Comparison of ENCODE assay signal across 1 cellular context in genomic region chr17:30477083-30477757, GRCh38.
A peak's percentile ranks its signal among the peaks of the same experiment; 100 is the strongest.
TF ChIP-seq lines count a peak whose summit lies in the region.

Gene GOSR1, plus strand, starts transcription at chr17:30477408. Its CDS starts 26 bp downstream, at chr17:30477434.

TF ChIP-seq in HepG2, 621 proteins besides CTCF, POLR2A, EP300 and RAD21 (continued from another document and continues in another):
- TF ChIP-seq TERF1 (CRISPR knock-in tag; IDR thresholded peaks at IDR 0.05) (no peak), IRF1 (CRISPR knock-in tag; IDR thresholded peaks at IDR 0.05; ENCODE audit: low read depth) (no peak), EHMT2 (IDR thresholded peaks at IDR 0.05; ENCODE audit: borderline replicate concordance, low read depth, low read length) (peak; percentile 64; the same call in 1 of the 2 replicates), ZNF124 (CRISPR knock-in tag; IDR thresholded peaks at IDR 0.05) (peak; percentile 70), ZMYM2 (CRISPR knock-in tag; IDR thresholded peaks at IDR 0.05) (no peak), MAFK (conservative IDR thresholded peaks at IDR 0.05 in 1 of 2, IDR thresholded peaks at IDR 0.05 in 1 of 2; ENCODE audit: low read length in 2 of 2) (no peak), MTF1 (CRISPR knock-in tag; IDR thresholded peaks at IDR 0.05) (0 out of 2 replicates have a peak, but pooled peaks have one; percentile 41), ZNF432 (CRISPR knock-in tag; IDR thresholded peaks at IDR 0.05; ENCODE audit: borderline replicate concordance) (no peak), CENPX (CRISPR knock-in tag; IDR thresholded peaks at IDR 0.05) (no peak), ZNF572 (CRISPR knock-in tag; IDR thresholded peaks at IDR 0.05) (peak; percentile 98), SSRP1 (CRISPR knock-in tag; IDR thresholded peaks at IDR 0.05) (no peak; the same call in 1 of the 2 replicates), ZFP36L2 (CRISPR knock-in tag; IDR thresholded peaks at IDR 0.05) (no peak; the same call in 1 of the 2 replicates), ZNF382 (CRISPR knock-in tag; IDR thresholded peaks at IDR 0.05; ENCODE audit: borderline replicate concordance) (no peak), ZNF576 (CRISPR knock-in tag; IDR thresholded peaks at IDR 0.05) (no peak), PRDM4 (CRISPR knock-in tag; IDR thresholded peaks at IDR 0.05; ENCODE audit: borderline replicate concordance) (no peak), MIXL1 (CRISPR knock-in tag; IDR thresholded peaks at IDR 0.05) (peak; percentile 95), ZFP1 (CRISPR knock-in tag; IDR thresholded peaks at IDR 0.05) (peak; percentile 84), ZNF879 (CRISPR knock-in tag; IDR thresholded peaks at IDR 0.05) (peak; percentile 78; the same call in 1 of the 2 replicates), BCLAF1 (IDR thresholded peaks at IDR 0.05) (no peak), ZBTB38 (CRISPR knock-in tag; IDR thresholded peaks at IDR 0.05) (peak; percentile 83), ZNF160 (CRISPR knock-in tag; IDR thresholded peaks at IDR 0.05) (peak; percentile 92), ZNF264 (CRISPR knock-in tag; IDR thresholded peaks at IDR 0.05) (peak; percentile 91), ZNF18 (CRISPR knock-in tag; IDR thresholded peaks at IDR 0.05; ENCODE audit: insufficient replicate concordance) (peak; percentile 63), ZNF580 (CRISPR knock-in tag; IDR thresholded peaks at IDR 0.05; ENCODE audit: borderline replicate concordance, low read depth) (peak; percentile 90), ZNF224 (CRISPR knock-in tag; IDR thresholded peaks at IDR 0.05) (peak; percentile 56; the same call in 1 of the 2 replicates), TCF12 (IDR thresholded peaks at IDR 0.05) (no peak), TCF12 (CRISPR knock-in tag; IDR thresholded peaks at IDR 0.05) (no peak), ZNF788 (CRISPR knock-in tag; IDR thresholded peaks at IDR 0.05; ENCODE audit: borderline replicate concordance) (peak; percentile 88; the same call in 1 of the 2 replicates), TIGD3 (CRISPR knock-in tag; IDR thresholded peaks at IDR 0.05; ENCODE audit: borderline replicate concordance) (no peak), ZC3H4 (CRISPR knock-in tag; IDR thresholded peaks at IDR 0.05; ENCODE audit: borderline replicate concordance) (no peak), ZNF20 (CRISPR knock-in tag; IDR thresholded peaks at IDR 0.05) (0 out of 2 replicates have a peak, but pooled peaks have one; percentile 38), ZNF30 (CRISPR knock-in tag; IDR thresholded peaks at IDR 0.05) (no peak), ZSCAN22 (CRISPR knock-in tag; IDR thresholded peaks at IDR 0.05) (no peak), ZNF335 (CRISPR knock-in tag; IDR thresholded peaks at IDR 0.05) (peak; percentile 78), ZNF660 (CRISPR knock-in tag; IDR thresholded peaks at IDR 0.05; ENCODE audit: borderline replicate concordance, low read depth) (no peak), ZNF737 (CRISPR knock-in tag; IDR thresholded peaks at IDR 0.05; ENCODE audit: borderline replicate concordance) (no peak), SNAPC2 (CRISPR knock-in tag; IDR thresholded peaks at IDR 0.05) (peak; percentile 52; the same call in 1 of the 2 replicates)
- TF ChIP-seq, protein P1, sequence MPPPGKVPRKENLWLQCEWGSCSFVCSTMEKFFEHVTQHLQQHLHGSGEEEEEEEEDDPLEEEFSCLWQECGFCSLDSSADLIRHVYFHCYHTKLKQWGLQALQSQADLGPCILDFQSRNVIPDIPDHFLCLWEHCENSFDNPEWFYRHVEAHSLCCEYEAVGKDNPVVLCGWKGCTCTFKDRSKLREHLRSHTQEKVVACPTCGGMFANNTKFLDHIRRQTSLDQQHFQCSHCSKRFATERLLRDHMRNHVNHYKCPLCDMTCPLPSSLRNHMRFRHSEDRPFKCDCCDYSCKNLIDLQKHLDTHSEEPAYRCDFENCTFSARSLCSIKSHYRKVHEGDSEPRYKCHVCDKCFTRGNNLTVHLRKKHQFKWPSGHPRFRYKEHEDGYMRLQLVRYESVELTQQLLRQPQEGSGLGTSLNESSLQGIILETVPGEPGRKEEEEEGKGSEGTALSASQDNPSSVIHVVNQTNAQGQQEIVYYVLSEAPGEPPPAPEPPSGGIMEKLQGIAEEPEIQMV (CRISPR knock-in tag; IDR thresholded peaks at IDR 0.05; ENCODE audit: low read depth), result peak; percentile 69; the same call in 1 of the 2 replicates
- TF ChIP-seq, protein P2, sequence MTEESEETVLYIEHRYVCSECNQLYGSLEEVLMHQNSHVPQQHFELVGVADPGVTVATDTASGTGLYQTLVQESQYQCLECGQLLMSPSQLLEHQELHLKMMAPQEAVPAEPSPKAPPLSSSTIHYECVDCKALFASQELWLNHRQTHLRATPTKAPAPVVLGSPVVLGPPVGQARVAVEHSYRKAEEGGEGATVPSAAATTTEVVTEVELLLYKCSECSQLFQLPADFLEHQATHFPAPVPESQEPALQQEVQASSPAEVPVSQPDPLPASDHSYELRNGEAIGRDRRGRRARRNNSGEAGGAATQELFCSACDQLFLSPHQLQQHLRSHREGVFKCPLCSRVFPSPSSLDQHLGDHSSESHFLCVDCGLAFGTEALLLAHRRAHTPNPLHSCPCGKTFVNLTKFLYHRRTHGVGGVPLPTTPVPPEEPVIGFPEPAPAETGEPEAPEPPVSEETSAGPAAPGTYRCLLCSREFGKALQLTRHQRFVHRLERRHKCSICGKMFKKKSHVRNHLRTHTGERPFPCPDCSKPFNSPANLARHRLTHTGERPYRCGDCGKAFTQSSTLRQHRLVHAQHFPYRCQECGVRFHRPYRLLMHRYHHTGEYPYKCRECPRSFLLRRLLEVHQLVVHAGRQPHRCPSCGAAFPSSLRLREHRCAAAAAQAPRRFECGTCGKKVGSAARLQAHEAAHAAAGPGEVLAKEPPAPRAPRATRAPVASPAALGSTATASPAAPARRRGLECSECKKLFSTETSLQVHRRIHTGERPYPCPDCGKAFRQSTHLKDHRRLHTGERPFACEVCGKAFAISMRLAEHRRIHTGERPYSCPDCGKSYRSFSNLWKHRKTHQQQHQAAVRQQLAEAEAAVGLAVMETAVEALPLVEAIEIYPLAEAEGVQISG (CRISPR knock-in tag; IDR thresholded peaks at IDR 0.05), result peak; percentile 100
- TF ChIP-seq, protein P3, sequence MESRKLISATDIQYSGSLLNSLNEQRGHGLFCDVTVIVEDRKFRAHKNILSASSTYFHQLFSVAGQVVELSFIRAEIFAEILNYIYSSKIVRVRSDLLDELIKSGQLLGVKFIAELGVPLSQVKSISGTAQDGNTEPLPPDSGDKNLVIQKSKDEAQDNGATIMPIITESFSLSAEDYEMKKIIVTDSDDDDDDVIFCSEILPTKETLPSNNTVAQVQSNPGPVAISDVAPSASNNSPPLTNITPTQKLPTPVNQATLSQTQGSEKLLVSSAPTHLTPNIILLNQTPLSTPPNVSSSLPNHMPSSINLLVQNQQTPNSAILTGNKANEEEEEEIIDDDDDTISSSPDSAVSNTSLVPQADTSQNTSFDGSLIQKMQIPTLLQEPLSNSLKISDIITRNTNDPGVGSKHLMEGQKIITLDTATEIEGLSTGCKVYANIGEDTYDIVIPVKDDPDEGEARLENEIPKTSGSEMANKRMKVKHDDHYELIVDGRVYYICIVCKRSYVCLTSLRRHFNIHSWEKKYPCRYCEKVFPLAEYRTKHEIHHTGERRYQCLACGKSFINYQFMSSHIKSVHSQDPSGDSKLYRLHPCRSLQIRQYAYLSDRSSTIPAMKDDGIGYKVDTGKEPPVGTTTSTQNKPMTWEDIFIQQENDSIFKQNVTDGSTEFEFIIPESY (CRISPR knock-in tag; IDR thresholded peaks at IDR 0.05), result peak; percentile 49; the same call in 1 of the 2 replicates
- TF ChIP-seq, protein P4, sequence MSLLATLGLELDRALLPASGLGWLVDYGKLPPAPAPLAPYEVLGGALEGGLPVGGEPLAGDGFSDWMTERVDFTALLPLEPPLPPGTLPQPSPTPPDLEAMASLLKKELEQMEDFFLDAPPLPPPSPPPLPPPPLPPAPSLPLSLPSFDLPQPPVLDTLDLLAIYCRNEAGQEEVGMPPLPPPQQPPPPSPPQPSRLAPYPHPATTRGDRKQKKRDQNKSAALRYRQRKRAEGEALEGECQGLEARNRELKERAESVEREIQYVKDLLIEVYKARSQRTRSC (CRISPR knock-in tag; IDR thresholded peaks at IDR 0.05; ENCODE audit: low read depth), result no peak
- TF ChIP-seq, protein P5, sequence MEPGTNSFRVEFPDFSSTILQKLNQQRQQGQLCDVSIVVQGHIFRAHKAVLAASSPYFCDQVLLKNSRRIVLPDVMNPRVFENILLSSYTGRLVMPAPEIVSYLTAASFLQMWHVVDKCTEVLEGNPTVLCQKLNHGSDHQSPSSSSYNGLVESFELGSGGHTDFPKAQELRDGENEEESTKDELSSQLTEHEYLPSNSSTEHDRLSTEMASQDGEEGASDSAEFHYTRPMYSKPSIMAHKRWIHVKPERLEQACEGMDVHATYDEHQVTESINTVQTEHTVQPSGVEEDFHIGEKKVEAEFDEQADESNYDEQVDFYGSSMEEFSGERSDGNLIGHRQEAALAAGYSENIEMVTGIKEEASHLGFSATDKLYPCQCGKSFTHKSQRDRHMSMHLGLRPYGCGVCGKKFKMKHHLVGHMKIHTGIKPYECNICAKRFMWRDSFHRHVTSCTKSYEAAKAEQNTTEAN (CRISPR knock-in tag; conservative IDR thresholded peaks at IDR 0.05), result peak; percentile 73
